Comparison of ENCODE assay signal across 9 cellular contexts in genomic region chr12:118436002-118436724, GRCh38. TPM values are rescaled to one million over a fixed set of nuclear protein-coding genes. Genes with fewer than 3 reads are reported as not detected.
DNase-seq lines count a peak whose midpoint lies in the region; ATAC-seq and TF ChIP-seq lines count a peak whose summit lies in the region.
"Had no signal": no experiment of that assay in that cellular context is flagged by ENCODE, and none has a peak within 500 bp of the region (broad histone marks: within the 10 kb centered on the region; RNA-seq: fewer than 3 reads in every experiment).

No MANE protein-coding gene starts in this region.

- H3K36me3 ChIP-seq in psoas muscle (ENCODE audit: insufficient read depth in 1 of 2, low read depth in 1 of 2): no peaks in the 10 kb centered on the region

- H3K9me3 ChIP-seq in psoas muscle: no peaks in the 10 kb centered on the region

- peak; percentile 51 for TF ChIP-seq CTCF in psoas muscle (IDR thresholded peaks at IDR 0.05)

- H3K4me1 ChIP-seq in psoas muscle: no peaks in the 10 kb centered on the region

- 46 to 65% (median 46%) methylated on average over 9 of the region's 9 CpGs for WGBS in psoas muscle, 3 donors

- no peak overlapping the region for H3K27ac ChIP-seq in psoas muscle

- H3K4me3 ChIP-seq in psoas muscle: no peak overlapping the region

- peak; percentile 6 to 39 (median 37) for DNase-seq in NCI-H1417 (lab: John Stamatoyannopoulos, UW)
- no peak for DNase-seq in NCI-H1417 treated with DMSO at 0.1 percent for 48 hours (lab: John Stamatoyannopoulos, UW)
- DNase-seq in NCI-H524 (lab: John Stamatoyannopoulos, UW): peak; percentile 29 to 56
- peak; percentile 19 for DNase-seq in dermis blood vessel endothelial cell
- DNase-seq in psoas muscle: no peak
- no peak for DNase-seq in T-helper 1 cell
- DNase-seq in NCI-H2171 (lab: John Stamatoyannopoulos, UW): no peak
- no peak for DNase-seq in NCI-H187 treated with DMSO at 0.1 percent for 48 hours (lab: John Stamatoyannopoulos, UW)
- DNase-seq: activated effector memory CD4-positive, alpha-beta T cell treated with anti-CD3 and anti-CD28 coated beads, Interleukin-2, amount 50 U/mL, for 16 hours had no signal

- intact Hi-C loops in psoas muscle (cut with DNase I): loop anchor here in 1 of 2 donors (10.0 kb wide), 1 partner anchor 169 kb away; no protein-coding TSS in a partner anchor

- peaks cover 0 to 3% (median 0%) of the 10 kb centered on the region in 3 donors for H3K27me3 ChIP-seq in psoas muscle (ENCODE audit: insufficient read depth in 3 of 3, low read length in 2 of 3)

- ATAC-seq in psoas muscle: peak; percentile 53 to 87 (median 72)

RNA-seq across cellular contexts. Expression of gene SUDS3, which starts 59.8 kb away (rescaled TPM):
- 32.3 and 33.0 TPM in 2 replicates for total RNA-seq in dermis blood vessel endothelial cell
- 10 to 100 TPM; 15.6 to 27.1 (median 22.4) TPM for total RNA-seq in psoas muscle
- polyA plus RNA-seq in psoas muscle: 10 to 100 TPM in 1 of 3 donors, 1 to 10 TPM in 2; 8.3 to 27.8 (median 9.0) TPM

Comparison
In these comparisons a context has a peak if more than half of its experiments do, and no peak if none do; other contexts are left out.
1. DNase-seq: peak in NCI-H1417 (3 of 3), NCI-H524 (2 of 2) and dermis blood vessel endothelial cell (single experiment); none in NCI-H1417 treated with DMSO at 0.1 percent for 48 hours (single experiment), psoas muscle (0 of 2), T-helper 1 cell (0 of 5), NCI-H2171 (single experiment) and NCI-H187 treated with DMSO at 0.1 percent for 48 hours (single experiment).